16 cellular contexts compared by ENCODE assay signal in genomic region chr4:25347971-25348370, GRCh38. TPM values are rescaled to one million over a fixed set of nuclear protein-coding genes. Genes with fewer than 3 reads are reported as not detected.
A peak's percentile ranks its signal among the peaks of the same experiment; 100 is the strongest.
DNase-seq lines count a peak whose midpoint lies in the region; FAIRE-seq and TF ChIP-seq lines count a peak whose summit lies in the region.
"Had no signal": no experiment of that assay in that cellular context is flagged by ENCODE, and none has a peak within 500 bp of the region (broad histone marks: within the 10 kb centered on the region; RNA-seq: fewer than 3 reads in every experiment).

No MANE protein-coding gene starts in this region.

- no peak overlapping the region for H3K9ac ChIP-seq in kidney (ENCODE audit: low read length in 2 of 2)
- H3K9ac ChIP-seq: BLaER1 had no signal

- no peak overlapping the region for H3K27ac ChIP-seq in kidney (ENCODE audit: low read depth in 2 of 2, low read length in 2 of 2)
- H3K27ac ChIP-seq: 22Rv1, BLaER1 had no signal

- peaks cover 0 to 2% of the 10 kb centered on the region in 2 donors for H3K36me3 ChIP-seq in kidney (ENCODE audit: control insufficient read depth in 1 of 2, insufficient read depth in 2 of 2, low read length in 2 of 2)

- intact Hi-C loops in kidney (cut with DNase I) = no loop called here

- no peak overlapping the region for H3K4me3 ChIP-seq in kidney (ENCODE audit: low read length in 2 of 2)
- H3K4me3 ChIP-seq: BLaER1, GM23338 had no signal

- no peak for TF ChIP-seq CTCF in kidney (IDR thresholded peaks at IDR 0.05; ENCODE audit: borderline replicate concordance, extremely low read depth, insufficient read depth)

- H3K4me1 ChIP-seq in kidney (ENCODE audit: control insufficient read depth in 1 of 2, insufficient read depth in 1 of 2, low read depth in 1 of 2, low read length in 2 of 2) = no peaks in the 10 kb centered on the region
- H3K4me1 ChIP-seq: BLaER1, Caco-2 had no signal

- DNase-seq in NCI-H1417 (lab: John Stamatoyannopoulos, UW) (peak in 2 of 3 experiments; percentile 32 to 51), NCI-H1417 treated with DMSO at 0.1 percent for 48 hours (lab: John Stamatoyannopoulos, UW) (no peak), SK-N-DZ (ENCODE audit: low spot score) (peak; percentile 11), kidney (no peak), NCI-H2107 (lab: John Stamatoyannopoulos, UW) (no peak), islet precursor cell (no peak)
- DNase-seq in activated T-cell treated with anti-CD3 and anti-CD28 coated beads, Interleukin-2, amount 50 U/mL, for 48 hours = no peak
- DNase-seq: AML-193; Caco-2; CD8-positive, alpha-beta memory T cell; DMS53; GF-D8; H7 had no signal

- H3K9me3 ChIP-seq in kidney (ENCODE audit: control insufficient read depth in 1 of 2, low read length in 2 of 2) = no peaks in the 10 kb centered on the region
- H3K9me3 ChIP-seq: BLaER1, Caco-2 had no signal

- peak; percentile 41 for FAIRE-seq in kidney (lab: Jason Lieb, UNC)

RNA-seq across cellular contexts. Expression of gene ANAPC4, which starts 29.1 kb away (rescaled TPM):
- polyA plus RNA-seq in SK-N-DZ (2014; cell fraction: cytosol; rRNA removed) = 21.0 and 23.3 TPM in 2 replicates
- 98.2 and 99.4 TPM in 2 replicates for polyA plus RNA-seq in SK-N-DZ (2014; cell fraction: nucleus; rRNA removed)
- total RNA-seq in kidney = 28.4 TPM
- polyA plus RNA-seq in kidney (ENCODE audit: insufficient read depth, low read depth, low replicate concordance) = 16.6 TPM

RNA-seq across cellular contexts. Expression of gene ZCCHC4, which starts 35.4 kb away (rescaled TPM):
- polyA plus RNA-seq in SK-N-DZ (2014; cell fraction: cytosol; rRNA removed) = 10.8 and 11.2 TPM in 2 replicates
- polyA plus RNA-seq in SK-N-DZ (2014; cell fraction: nucleus; rRNA removed) = 10.6 TPM in 2 replicates
- 8.4 TPM for total RNA-seq in kidney
- 4.3 TPM for polyA plus RNA-seq in kidney (ENCODE audit: insufficient read depth, low read depth, low replicate concordance)

Comparison
In these comparisons a context has a peak if more than half of its experiments do, and no peak if none do; other contexts are left out.
1. DNase-seq: peak in NCI-H1417 (2 of 3) and SK-N-DZ (single experiment); none in NCI-H1417 treated with DMSO at 0.1 percent for 48 hours (single experiment), kidney (single experiment), NCI-H2107 (single experiment), activated T-cell treated with anti-CD3 and anti-CD28 coated beads, Interleukin-2, amount 50 U/mL, for 48 hours (0 of 2) and islet precursor cell (single experiment).